ENCODE assay signal across 8 cellular contexts in the genomic region with DNA sequence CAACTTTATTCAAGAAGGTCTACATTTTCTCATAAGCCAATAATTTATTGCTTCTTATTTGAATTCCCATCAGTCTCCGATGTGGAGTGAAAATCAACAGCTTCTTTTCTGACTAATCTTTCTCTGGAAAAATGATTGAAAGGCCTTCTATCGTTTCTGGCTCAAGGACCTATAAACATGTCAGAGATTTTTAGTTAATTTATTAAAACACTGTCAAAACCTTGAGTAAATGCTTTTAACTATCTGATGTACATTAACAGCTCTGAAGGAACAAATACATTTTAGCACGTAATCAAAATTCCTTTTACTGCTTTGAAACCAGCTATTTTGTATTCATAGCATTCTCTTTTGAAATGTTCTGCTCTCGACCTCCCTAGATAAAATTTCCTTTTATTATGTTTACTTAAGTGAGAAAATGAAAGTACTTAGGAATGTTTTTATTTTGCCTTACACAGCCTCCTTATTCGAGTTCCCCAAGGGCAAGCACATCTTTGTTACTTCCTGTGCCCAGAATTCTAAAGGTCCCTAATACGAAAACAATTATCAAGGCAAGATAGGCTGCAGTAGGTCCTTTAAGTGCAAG. TPM values are rescaled to one million over a fixed set of nuclear protein-coding genes. Genes with fewer than 3 reads are reported as not detected.
DNase-seq lines count a peak whose midpoint lies in the region; ATAC-seq and TF ChIP-seq lines count a peak whose summit lies in the region.

No MANE protein-coding gene starts in this region.

- H3K27me3 Mint-ChIP-seq in endothelial cell (ENCODE audit: unreplicated experiment): peaks cover 6% of the 10 kb centered on the region

- H3K36me3 ChIP-seq in sigmoid colon: no peaks in the 10 kb centered on the region

- H3K27ac ChIP-seq in sigmoid colon: peak overlapping the region; percentile 95 to 98 (median 96)

- H3K9me3 Mint-ChIP-seq in endothelial cell (ENCODE audit: unreplicated experiment): no peaks in the 10 kb centered on the region

- H3K27ac Mint-ChIP-seq in endothelial cell (ENCODE audit: unreplicated experiment): peak overlapping the region; percentile 67

- H3K4me3 ChIP-seq in sigmoid colon: peak overlapping the region in 1 of 4 donors; percentile 21

- no peak overlapping the region for H3K4me3 Mint-ChIP-seq in endothelial cell (ENCODE audit: unreplicated experiment)

- no peaks in the 10 kb centered on the region for H3K36me3 Mint-ChIP-seq in endothelial cell (ENCODE audit: low read depth, unreplicated experiment)

- TF ChIP-seq POLR2A in sigmoid colon (IDR thresholded peaks at IDR 0.05): no peak

- intact Hi-C loops in sigmoid colon (cut with DNase I): no loop called here

- H3K9me3 ChIP-seq in sigmoid colon: no peaks in the 10 kb centered on the region

- DNase-seq in EH (ENCODE audit: low read depth) (peak; percentile 57), NCI-H69 (lab: John Stamatoyannopoulos, UW) (peak; percentile 34), endothelial cell (ENCODE audit: low spot score) (no peak), sigmoid colon (no peak), NCI-H1694 (lab: John Stamatoyannopoulos, UW) (no peak), NCI-H146 (lab: John Stamatoyannopoulos, UW) (no peak), cerebellar cortex (ENCODE audit: low spot score) (no peak)

- peaks cover 9% of the 10 kb centered on the region for H3K4me1 Mint-ChIP-seq in endothelial cell (ENCODE audit: unreplicated experiment)

- H3K4me1 ChIP-seq in sigmoid colon: peaks cover 0 to 41% (median 28%) of the 10 kb centered on the region in 4 donors

- ATAC-seq in HG03139 (IDR thresholded peaks at IDR 0.05; ENCODE audit: unreplicated experiment): no peak

- H3K27me3 ChIP-seq in sigmoid colon: no peaks in the 10 kb centered on the region

- TF ChIP-seq CTCF in endothelial cell (IDR thresholded peaks at IDR 0.05; ENCODE audit: unreplicated experiment) (no peak), sigmoid colon (IDR thresholded peaks at IDR 0.05) (no peak)

- no peak for TF ChIP-seq EP300 in sigmoid colon (IDR thresholded peaks at IDR 0.05)

- WGBS in sigmoid colon, 2 donors: 8 to 16% methylated on average over 6 of the region's 6 CpGs

RNA-seq across cellular contexts. Expression of a gene that starts 3.2 kb away (rescaled TPM):
- total RNA-seq in endothelial cell (ENCODE audit: unreplicated experiment) (40.0 TPM), sigmoid colon (10 to 100 TPM; 56.7 to 81.6 (median 62.0) TPM)
- 1 to 10 TPM; 4.4 to 7.8 (median 6.9) TPM for polyA plus RNA-seq in sigmoid colon

Comparison
In these comparisons a context has a peak if more than half of its experiments do, and no peak if none do; other contexts are left out.
1. DNase-seq: peak in EH (single experiment) and NCI-H69 (single experiment); none in endothelial cell (single experiment), sigmoid colon (single experiment), NCI-H1694 (single experiment), NCI-H146 (single experiment) and cerebellar cortex (single experiment).